ENCODE assay signal across 8 cellular contexts in the genomic region with DNA sequence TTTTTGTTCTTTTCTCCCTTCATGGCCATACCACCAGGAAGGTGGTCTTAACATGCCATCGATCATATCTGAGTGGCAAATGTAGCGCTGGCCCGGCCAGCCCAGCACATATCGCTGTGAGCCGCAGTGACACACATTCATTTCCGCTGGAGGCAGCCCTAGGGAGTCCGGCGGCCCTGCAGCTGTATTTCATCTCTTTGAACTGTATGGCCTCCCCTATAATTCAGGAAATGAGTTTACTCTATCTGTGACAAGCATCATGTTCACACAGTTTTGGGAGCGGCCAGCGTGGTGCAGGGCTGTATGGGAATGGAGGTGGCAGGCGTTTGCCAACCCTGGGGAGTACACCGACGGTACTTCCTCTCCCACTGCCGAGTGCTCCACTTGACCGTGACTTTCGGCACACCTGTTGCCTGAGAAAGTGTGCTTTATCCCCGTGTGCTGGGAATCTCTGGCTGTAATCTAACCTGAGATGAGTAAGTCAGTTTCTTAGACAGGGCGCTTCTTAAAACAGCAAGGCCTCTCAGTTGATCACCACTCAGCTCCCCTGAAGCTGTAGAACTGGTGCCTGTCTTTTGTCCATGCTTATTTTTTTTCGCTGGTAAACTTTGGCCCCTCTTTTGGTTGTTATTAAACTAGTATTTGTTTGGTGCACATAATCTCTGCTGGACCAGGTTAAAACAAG.
DNase-seq lines count a peak whose midpoint lies in the region; ATAC-seq and TF ChIP-seq lines count a peak whose summit lies in the region.

No MANE protein-coding gene starts in this region.

- no peaks in the 10 kb centered on the region for H3K36me3 Mint-ChIP-seq in activated naive CD4-positive, alpha-beta T cell treated with anti-CD3 and anti-CD28 coated beads for 36 hours (ENCODE audit: low read depth)
- H3K36me3 Mint-ChIP-seq in natural killer cell treated with Interleukin-12 subunit alpha and Interleukin-12 subunit beta and Interleukin-15 and Interleukin-18, amount 100 ng/mL, for 72 hours, result no peaks in the 10 kb centered on the region

- peak overlapping the region; percentile 81 for H3K27ac Mint-ChIP-seq in activated naive CD4-positive, alpha-beta T cell treated with anti-CD3 and anti-CD28 coated beads for 36 hours
- H3K27ac Mint-ChIP-seq in natural killer cell treated with Interleukin-12 subunit alpha and Interleukin-12 subunit beta and Interleukin-15 and Interleukin-18, amount 100 ng/mL, for 72 hours, result peak overlapping the region; percentile 81 to 89

- DNase-seq in SHP77 (lab: John Stamatoyannopoulos, UW) (peak; percentile 39 to 73), uterus (no peak), kidney tubule cell (ENCODE audit: low spot score) (no peak), breast epithelium (ENCODE audit: low spot score in 2 of 2) (no peak)
- peak; percentile 76 for DNase-seq in activated naive CD4-positive, alpha-beta T cell treated with anti-CD3 and anti-CD28 coated beads for 36 hours
- peak; percentile 82 for DNase-seq in natural killer cell treated with Interleukin-12 subunit alpha and Interleukin-12 subunit beta and Interleukin-15 and Interleukin-18, amount 100 ng/mL, for 72 hours (ENCODE audit: low spot score)

- no peak overlapping the region for H3K27ac ChIP-seq in uterus
- no peak overlapping the region for H3K27ac ChIP-seq in breast epithelium

- H3K9me3 ChIP-seq in uterus, result no peaks in the 10 kb centered on the region
- H3K9me3 ChIP-seq in breast epithelium, result no peaks in the 10 kb centered on the region

- H3K4me3 ChIP-seq in uterus (no peak overlapping the region), breast epithelium (peak overlapping the region in 1 of 3 donors; percentile 8)

- no peak for TF ChIP-seq POLR2A in uterus (IDR thresholded peaks at IDR 0.05)
- TF ChIP-seq POLR2A in breast epithelium (IDR thresholded peaks at IDR 0.05), result no peak

- H3K4me1 ChIP-seq in uterus (no peaks in the 10 kb centered on the region), breast epithelium (no peaks in the 10 kb centered on the region)

- intact Hi-C loops in activated naive CD4-positive, alpha-beta T cell treated with anti-CD3 and anti-CD28 coated beads for 36 hours (cut with micrococcal nuclease), result loop anchor here (1.0 kb wide), 1 partner anchor 28 kb away; no protein-coding TSS in a partner anchor
- intact Hi-C loops in uterus (cut with DNase I; ENCODE audit: low total_unique reads), result no loop called here
- intact Hi-C loops in breast epithelium (cut with DNase I; ENCODE audit: low total_unique reads), result loop anchor here (10.0 kb wide), 1 partner anchor 296 kb away; no protein-coding TSS in a partner anchor

- H3K36me3 ChIP-seq in uterus (no peaks in the 10 kb centered on the region), breast epithelium (no peaks in the 10 kb centered on the region)

- H3K27me3 Mint-ChIP-seq in activated naive CD4-positive, alpha-beta T cell treated with anti-CD3 and anti-CD28 coated beads for 36 hours (ENCODE audit: low read depth), result no peaks in the 10 kb centered on the region
- H3K27me3 Mint-ChIP-seq in natural killer cell treated with Interleukin-12 subunit alpha and Interleukin-12 subunit beta and Interleukin-15 and Interleukin-18, amount 100 ng/mL, for 72 hours, result no peaks in the 10 kb centered on the region

- H3K4me1 Mint-ChIP-seq in activated naive CD4-positive, alpha-beta T cell treated with anti-CD3 and anti-CD28 coated beads for 36 hours (ENCODE audit: low read depth), result peaks cover 37% of the 10 kb centered on the region
- peaks cover 29 to 45% of the 10 kb centered on the region in 2 donors for H3K4me1 Mint-ChIP-seq in natural killer cell treated with Interleukin-12 subunit alpha and Interleukin-12 subunit beta and Interleukin-15 and Interleukin-18, amount 100 ng/mL, for 72 hours (ENCODE audit: low read depth in 2 of 2)

- ATAC-seq in GM19023 (IDR thresholded peaks at IDR 0.05; ENCODE audit: unreplicated experiment) (peak; percentile 92), HG03095 (IDR thresholded peaks at IDR 0.05; ENCODE audit: unreplicated experiment) (peak; percentile 53)
- peak; percentile 90 to 95 for ATAC-seq in natural killer cell treated with Interleukin-12 subunit alpha and Interleukin-12 subunit beta and Interleukin-15 and Interleukin-18, amount 100 ng/mL, for 72 hours

- H3K4me3 Mint-ChIP-seq in activated naive CD4-positive, alpha-beta T cell treated with anti-CD3 and anti-CD28 coated beads for 36 hours, result peak overlapping the region; percentile 62
- peak overlapping the region; percentile 76 for H3K4me3 Mint-ChIP-seq in natural killer cell treated with Interleukin-12 subunit alpha and Interleukin-12 subunit beta and Interleukin-15 and Interleukin-18, amount 100 ng/mL, for 72 hours

- H3K27me3 ChIP-seq in uterus (no peaks in the 10 kb centered on the region), breast epithelium (no peaks in the 10 kb centered on the region)

- CTCF ChIA-PET in activated naive CD4-positive, alpha-beta T cell treated with anti-CD3 and anti-CD28 coated beads for 36 hours (lab: Charles Lee), result interaction anchor here (0.6 to 0.9 kb wide), 4 partner anchors 16 to 373 kb away, joined by 3 to 5 read pairs (median 4); no protein-coding TSS in a partner anchor

- H3K9me3 Mint-ChIP-seq in activated naive CD4-positive, alpha-beta T cell treated with anti-CD3 and anti-CD28 coated beads for 36 hours, result no peaks in the 10 kb centered on the region
- H3K9me3 Mint-ChIP-seq in natural killer cell treated with Interleukin-12 subunit alpha and Interleukin-12 subunit beta and Interleukin-15 and Interleukin-18, amount 100 ng/mL, for 72 hours, result no peaks in the 10 kb centered on the region

- no peak for TF ChIP-seq CTCF in uterus (IDR thresholded peaks at IDR 0.05)
- no peak for TF ChIP-seq CTCF in breast epithelium (IDR thresholded peaks at IDR 0.05)

Comparison
In these comparisons a context has a peak if more than half of its experiments do, and no peak if none do; other contexts are left out.
1. DNase-seq: peak in SHP77 (2 of 2), activated naive CD4-positive, alpha-beta T cell treated with anti-CD3 and anti-CD28 coated beads for 36 hours (single experiment) and natural killer cell treated with Interleukin-12 subunit alpha and Interleukin-12 subunit beta and Interleukin-15 and Interleukin-18, amount 100 ng/mL, for 72 hours (single experiment); none in uterus (0 of 2), kidney tubule cell (single experiment) and breast epithelium (0 of 2).
2. Peak in every context shown above with its lines, with median percentiles within 50 percentile points of each other: ATAC-seq.